22 cellular contexts compared by ENCODE assay signal in genomic region chr12:920676-921075, GRCh38. TPM values are rescaled to one million over a fixed set of nuclear protein-coding genes. Genes with fewer than 3 reads are reported as not detected.
DNase-seq lines count a peak whose midpoint lies in the region; ATAC-seq and TF ChIP-seq lines count a peak whose summit lies in the region.
"Had no signal": no experiment of that assay in that cellular context is flagged by ENCODE, and none has a peak within 500 bp of the region (broad histone marks: within the 10 kb centered on the region; RNA-seq: fewer than 3 reads in every experiment).

No MANE protein-coding gene starts in this region.

- H3K4me3 ChIP-seq in RWPE2 (ENCODE audit: severe bottlenecking), result no peak overlapping the region
- no peak overlapping the region for H3K4me3 ChIP-seq in endodermal cell (ENCODE audit: low read length)
- H3K4me3 ChIP-seq in foreskin fibroblast (ENCODE audit: low read depth in 1 of 2, low read length in 2 of 2), result no peak overlapping the region
- no peak overlapping the region for H3K4me3 ChIP-seq in heart left ventricle
- H3K4me3 ChIP-seq: lung, PC-9, upper lobe of left lung had no signal

- H3K27me3 Mint-ChIP-seq in activated T-cell treated with anti-CD3 and anti-CD28 coated beads, Interleukin-2, amount 50 U/mL, for 24 hours, result no peaks in the 10 kb centered on the region
- no peaks in the 10 kb centered on the region for H3K27me3 Mint-ChIP-seq in endodermal cell (ENCODE audit: insufficient read depth)
- H3K27me3 Mint-ChIP-seq: B cell; dendritic cell treated with granulocyte-macrophage colony-stimulating factor and Interleukin-4, amounts not matched to agents 40 ng/mL and 50 ng/mL, for 4 days had no signal

- no peak overlapping the region for H3K9ac ChIP-seq in endodermal cell (ENCODE audit: extremely low read depth, low read length, poor library complexity, severe bottlenecking)

- TF ChIP-seq CTCF in RWPE2 (IDR thresholded peaks at IDR 0.05; ENCODE audit: poor library complexity, severe bottlenecking) (no peak), endodermal cell (conservative IDR thresholded peaks at IDR 0.05) (no peak), RWPE1 (conservative IDR thresholded peaks at IDR 0.05; ENCODE audit: low read depth) (no peak), foreskin fibroblast (IDR thresholded peaks at IDR 0.05; ENCODE audit: low read depth, low read length) (no peak), heart left ventricle (IDR thresholded peaks at IDR 0.05) (no peak)

- H3K4me1 ChIP-seq in RWPE2 (ENCODE audit: insufficient read depth, poor library complexity, severe bottlenecking) (no peaks in the 10 kb centered on the region), endodermal cell (ENCODE audit: control insufficient read depth, insufficient read depth, low read length) (no peaks in the 10 kb centered on the region), heart left ventricle (peaks cover 0 to 4% (median 0%) of the 10 kb centered on the region in 12 donors)
- H3K4me1 ChIP-seq: upper lobe of left lung had no signal

- H3K27ac ChIP-seq in RWPE2 (ENCODE audit: poor library complexity, severe bottlenecking) (peak overlapping the region; percentile 7), endodermal cell (ENCODE audit: low read depth, low read length) (no peak overlapping the region), RWPE1 (no peak overlapping the region), heart left ventricle (no peak overlapping the region)
- H3K27ac ChIP-seq: PC-9, upper lobe of left lung had no signal

- H3K36me3 Mint-ChIP-seq in activated T-cell treated with anti-CD3 and anti-CD28 coated beads, Interleukin-2, amount 50 U/mL, for 24 hours (ENCODE audit: low read depth), result peaks cover 74% of the 10 kb centered on the region
- peaks cover 86% of the 10 kb centered on the region for H3K36me3 Mint-ChIP-seq in endodermal cell (ENCODE audit: low read depth)
- peaks cover 93% of the 10 kb centered on the region for H3K36me3 Mint-ChIP-seq in stimulated activated effector memory CD8-positive, alpha-beta T cell treated with anti-CD3 and anti-CD28 coated beads, Interleukin-12 subunit alpha, Interleukin-12 subunit beta, amount 100 ng/mL, for 72 hours

- no peak overlapping the region for H3K4me3 Mint-ChIP-seq in activated T-cell treated with anti-CD3 and anti-CD28 coated beads, Interleukin-2, amount 50 U/mL, for 24 hours
- H3K4me3 Mint-ChIP-seq in endodermal cell, result no peak overlapping the region
- no peak overlapping the region for H3K4me3 Mint-ChIP-seq in stimulated activated effector memory CD8-positive, alpha-beta T cell treated with anti-CD3 and anti-CD28 coated beads, Interleukin-12 subunit alpha, Interleukin-12 subunit beta, amount 100 ng/mL, for 72 hours
- H3K4me3 Mint-ChIP-seq: B cell; dendritic cell treated with granulocyte-macrophage colony-stimulating factor and Interleukin-4, amounts not matched to agents 40 ng/mL and 50 ng/mL, for 4 days had no signal

- H3K9me3 ChIP-seq in RWPE2 (ENCODE audit: severe bottlenecking), result no peaks in the 10 kb centered on the region
- no peaks in the 10 kb centered on the region for H3K9me3 ChIP-seq in endodermal cell (ENCODE audit: control insufficient read depth, low read length)
- H3K9me3 ChIP-seq in heart left ventricle, result no peaks in the 10 kb centered on the region
- H3K9me3 ChIP-seq: upper lobe of left lung had no signal

- H3K9me3 Mint-ChIP-seq in activated T-cell treated with anti-CD3 and anti-CD28 coated beads, Interleukin-2, amount 50 U/mL, for 24 hours, result no peaks in the 10 kb centered on the region
- no peaks in the 10 kb centered on the region for H3K9me3 Mint-ChIP-seq in endodermal cell
- H3K9me3 Mint-ChIP-seq in stimulated activated effector memory CD8-positive, alpha-beta T cell treated with anti-CD3 and anti-CD28 coated beads, Interleukin-12 subunit alpha, Interleukin-12 subunit beta, amount 100 ng/mL, for 72 hours, result no peaks in the 10 kb centered on the region
- H3K9me3 Mint-ChIP-seq: dendritic cell treated with granulocyte-macrophage colony-stimulating factor and Interleukin-4, amounts not matched to agents 40 ng/mL and 50 ng/mL, for 4 days had no signal

- H3K27me3 ChIP-seq in RWPE2 (ENCODE audit: insufficient read depth, poor library complexity, severe bottlenecking) (no peaks in the 10 kb centered on the region), endodermal cell (ENCODE audit: control insufficient read depth, insufficient read depth, low read length, poor library complexity, severe bottlenecking) (no peaks in the 10 kb centered on the region), heart left ventricle (no peaks in the 10 kb centered on the region)
- H3K27me3 ChIP-seq: upper lobe of left lung had no signal

- peaks cover 16% of the 10 kb centered on the region for H3K4me1 Mint-ChIP-seq in activated T-cell treated with anti-CD3 and anti-CD28 coated beads, Interleukin-2, amount 50 U/mL, for 24 hours (ENCODE audit: low read depth)
- H3K4me1 Mint-ChIP-seq in endodermal cell, result no peaks in the 10 kb centered on the region
- no peaks in the 10 kb centered on the region for H3K4me1 Mint-ChIP-seq in stimulated activated effector memory CD8-positive, alpha-beta T cell treated with anti-CD3 and anti-CD28 coated beads, Interleukin-12 subunit alpha, Interleukin-12 subunit beta, amount 100 ng/mL, for 72 hours

- 96 to 100% methylated on average over 1 of the region's 1 CpG for WGBS in endodermal cell (ENCODE audit: insufficient coverage in 1 of 2, insufficient read length in 1 of 2), 2 experiments
- 93 to 98% (median 96%) methylated on average over 1 of the region's 1 CpG for WGBS in heart left ventricle, 4 donors

- H3K36me3 ChIP-seq in RWPE2 (ENCODE audit: low read depth) (peaks cover 94% of the 10 kb centered on the region), endodermal cell (ENCODE audit: control insufficient read depth, insufficient read depth, low read length) (peaks cover 61% of the 10 kb centered on the region), heart left ventricle (peaks cover 0 to 95% (median 76%) of the 10 kb centered on the region in 9 donors)

- H3K27ac Mint-ChIP-seq in activated T-cell treated with anti-CD3 and anti-CD28 coated beads, Interleukin-2, amount 50 U/mL, for 24 hours, result peak overlapping the region; percentile 73
- peak overlapping the region; percentile 2 for H3K27ac Mint-ChIP-seq in endodermal cell
- H3K27ac Mint-ChIP-seq in stimulated activated effector memory CD8-positive, alpha-beta T cell treated with anti-CD3 and anti-CD28 coated beads, Interleukin-12 subunit alpha, Interleukin-12 subunit beta, amount 100 ng/mL, for 72 hours, result peak overlapping the region; percentile 72
- H3K27ac Mint-ChIP-seq: B cell; dendritic cell treated with granulocyte-macrophage colony-stimulating factor and Interleukin-4, amounts not matched to agents 40 ng/mL and 50 ng/mL, for 4 days had no signal

- POLR2A ChIA-PET in RWPE1 (lab: Yijun Ruan, JAX; ENCODE audit: low non-redundant PET), result no interaction called here

- CTCF ChIA-PET in RWPE1 (lab: Yijun Ruan, JAX), result no interaction called here

- no peak for DNase-seq in activated T-cell treated with anti-CD3 and anti-CD28 coated beads, Interleukin-2, amount 50 U/mL, for 24 hours
- no peak for DNase-seq in activated T-cell treated with anti-CD3 and anti-CD28 coated beads, Interleukin-2, amount 50 U/mL, for 1 hour
- DNase-seq in RWPE2 (ENCODE audit: low spot score), result no peak
- no peak for DNase-seq in endodermal cell
- DNase-seq in stimulated activated effector memory CD8-positive, alpha-beta T cell treated with anti-CD3 and anti-CD28 coated beads, Interleukin-12 subunit alpha, Interleukin-12 subunit beta, amount 100 ng/mL, for 72 hours (ENCODE audit: low spot score in 2 of 2), result no peak
- no peak for DNase-seq in RWPE1 (ENCODE audit: low spot score)
- no peak for DNase-seq in foreskin fibroblast
- no peak for DNase-seq in heart left ventricle
- DNase-seq: activated gamma-delta T cell treated with Interleukin-2 at 50 U/mL for 16 hours; aorta; caudate nucleus; GF-D8; NCI-H146; NCI-H2171; NCI-H510A treated with DMSO at 0.1 percent for 48 hours; NK-92 treated with Interleukin-12 subunit alpha and Interleukin-12 subunit beta, amount 100 ng/mL, for 24 hours; PC-9; SIG-M5; upper lobe of left lung had no signal

- no peak for TF ChIP-seq POLR2A in heart left ventricle (IDR thresholded peaks at IDR 0.05)

- no peak for ATAC-seq in RWPE2 (ENCODE audit: low read depth)
- ATAC-seq in stimulated activated effector memory CD8-positive, alpha-beta T cell treated with anti-CD3 and anti-CD28 coated beads, Interleukin-12 subunit alpha, Interleukin-12 subunit beta, amount 100 ng/mL, for 72 hours, result no peak
- ATAC-seq in heart left ventricle, result no peak

- intact Hi-C loops in heart left ventricle (cut with DNase I), result loop anchor here in 1 of 10 donors (10.0 kb wide), 1 partner anchor 356 kb away; no protein-coding TSS in a partner anchor

RNA-seq across cellular contexts. Expression of gene RAD52, which starts 28.8 kb away (rescaled TPM):
- total RNA-seq in endodermal cell (10 to 100 TPM; 24.3 to 35.1 TPM), heart left ventricle (1 to 10 TPM; 4.1 to 9.7 (median 6.2) TPM)
- 31.6 TPM for polyA plus RNA-seq in endodermal cell (2013, experiment 1 of 2)
- 20.3 TPM for polyA plus RNA-seq in endodermal cell (2013, experiment 2 of 2)
- 1 to 10 TPM; 4.3 to 7.9 TPM for polyA plus RNA-seq in heart left ventricle

Comparison
In these comparisons a context has a peak if more than half of its experiments do, and no peak if none do; other contexts are left out.
1. H3K27ac Mint-ChIP-seq: peak in every context shown above with its lines; median percentile 73 in activated T-cell treated with anti-CD3 and anti-CD28 coated beads, Interleukin-2, amount 50 U/mL, for 24 hours; 72 in stimulated activated effector memory CD8-positive, alpha-beta T cell treated with anti-CD3 and anti-CD28 coated beads, Interleukin-12 subunit alpha, Interleukin-12 subunit beta, amount 100 ng/mL, for 72 hours; 2 in endodermal cell.